ENCODE assay signal across 8 cellular contexts in the genomic region with DNA sequence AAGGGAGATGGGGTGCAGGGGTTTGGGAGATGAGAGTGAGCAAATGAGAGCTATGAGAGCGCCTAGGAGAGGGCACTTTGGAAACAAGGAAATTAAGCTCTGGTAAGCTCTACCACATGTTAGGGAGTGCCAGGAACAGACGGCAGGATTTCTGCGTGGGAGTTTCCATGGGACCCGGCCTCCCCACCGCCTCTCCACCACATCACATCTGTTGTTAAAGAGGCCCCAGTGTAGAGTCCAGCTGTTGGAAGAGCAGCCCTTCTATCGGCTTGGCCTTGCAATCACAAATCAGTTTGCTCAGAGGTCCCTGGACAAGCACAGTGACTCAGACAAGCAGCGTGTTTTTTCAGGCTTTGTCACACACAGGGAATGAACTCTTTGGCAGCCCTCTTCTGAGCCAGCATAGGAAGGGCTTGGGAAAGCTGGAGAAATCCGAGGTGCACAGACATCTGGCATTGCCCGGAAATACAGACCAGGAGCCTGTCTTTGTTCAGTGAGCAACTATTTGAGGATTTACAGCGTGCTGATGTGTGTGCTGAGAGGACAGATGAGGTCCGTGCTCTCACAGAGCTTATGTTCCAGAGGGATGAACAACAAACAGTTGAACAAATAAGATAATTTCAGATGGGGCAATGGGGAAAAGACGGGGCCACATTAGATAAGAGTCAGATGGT.
DNase-seq lines count a peak whose midpoint lies in the region; ATAC-seq and TF ChIP-seq lines count a peak whose summit lies in the region.

No MANE protein-coding gene starts in this region.

- H3K79me2 ChIP-seq in hepatocyte = no peaks in the 10 kb centered on the region
- no peaks in the 10 kb centered on the region for H3K79me2 ChIP-seq in smooth muscle cell (ENCODE audit: low read depth)

- H3K4me3 ChIP-seq in hepatocyte (no peak overlapping the region), smooth muscle cell (no peak overlapping the region)

- no peak for TF ChIP-seq CTCF in hepatocyte (IDR thresholded peaks at IDR 0.05; ENCODE audit: poor library complexity)
- no peak for TF ChIP-seq CTCF in smooth muscle cell (IDR thresholded peaks at IDR 0.05; ENCODE audit: borderline replicate concordance, insufficient read depth, poor library complexity, severe bottlenecking)

- ATAC-seq in HG02759 (IDR thresholded peaks at IDR 0.05; ENCODE audit: unreplicated experiment) (no peak), GM18858 (IDR thresholded peaks at IDR 0.05; ENCODE audit: unreplicated experiment) (no peak)

- H3K9me2 ChIP-seq in hepatocyte (replicated peaks; ENCODE audit: insufficient read depth) = no peaks in the 10 kb centered on the region

- no peaks in the 10 kb centered on the region for H4K20me1 ChIP-seq in hepatocyte (ENCODE audit: insufficient read depth, poor library complexity, severe bottlenecking)
- H4K20me1 ChIP-seq in smooth muscle cell (ENCODE audit: low read depth) = no peaks in the 10 kb centered on the region

- H3K9me3 ChIP-seq in hepatocyte (ENCODE audit: low read depth) = no peaks in the 10 kb centered on the region
- H3K9me3 ChIP-seq in smooth muscle cell (replicated peaks; ENCODE audit: low read depth) = no peaks in the 10 kb centered on the region

- peaks cover 34% of the 10 kb centered on the region for H3K4me1 ChIP-seq in hepatocyte (ENCODE audit: insufficient read depth)
- H3K4me1 ChIP-seq in smooth muscle cell (ENCODE audit: low read depth) = no peaks in the 10 kb centered on the region

- DNase-seq in H4 (ENCODE audit: low spot score) (peak; percentile 63), hepatocyte (ENCODE audit: low spot score) (peak; percentile 83), smooth muscle cell (lab: John Stamatoyannopoulos, UW; ENCODE audit: unreplicated experiment) (peak; percentile 25), medulla oblongata (ENCODE audit: extremely low spot score) (no peak)
- DNase-seq in activated CD4-positive, CD25-positive, alpha-beta regulatory T cell treated with anti-CD3 and anti-CD28 coated beads, Interleukin-2, amount 50 U/mL, for 72 hours = no peak

- peaks cover 17% of the 10 kb centered on the region for H3F3A ChIP-seq in smooth muscle cell (ENCODE audit: low read depth)

- no peaks in the 10 kb centered on the region for H3K27me3 ChIP-seq in hepatocyte
- no peaks in the 10 kb centered on the region for H3K27me3 ChIP-seq in smooth muscle cell (ENCODE audit: low read depth)

- H3K27ac ChIP-seq in angular gyrus (ENCODE audit: low read depth, low read length) (peak overlapping the region; percentile 65), hepatocyte (peak overlapping the region; percentile 88), smooth muscle cell (ENCODE audit: low read depth) (peak overlapping the region; percentile 91)

- H3K36me3 ChIP-seq in hepatocyte (replicated peaks; ENCODE audit: insufficient read depth, low read depth) (no peaks in the 10 kb centered on the region), smooth muscle cell (ENCODE audit: low read depth) (no peaks in the 10 kb centered on the region)

- H3K9ac ChIP-seq in smooth muscle cell (ENCODE audit: low read depth) = peak overlapping the region; percentile 64

- H3K4me2 ChIP-seq in hepatocyte (peak overlapping the region; percentile 21), smooth muscle cell (peak overlapping the region; percentile 47)

- 22% methylated on average over 12 of the region's 12 CpGs for WGBS in hepatocyte (ENCODE audit: low lambda C conversion rate, missing lambda C conversion rate)
- 12% methylated on average over 12 of the region's 12 CpGs for WGBS in smooth muscle cell (ENCODE audit: low lambda C conversion rate)

- no peak overlapping the region for H2AFZ ChIP-seq in hepatocyte
- no peak overlapping the region for H2AFZ ChIP-seq in smooth muscle cell (ENCODE audit: low read depth)

Comparison
In these comparisons a context has a peak if more than half of its experiments do, and no peak if none do; other contexts are left out.
1. DNase-seq: peak in H4 (single experiment), hepatocyte (single experiment) and smooth muscle cell (single experiment); none in activated CD4-positive, CD25-positive, alpha-beta regulatory T cell treated with anti-CD3 and anti-CD28 coated beads, Interleukin-2, amount 50 U/mL, for 72 hours (single experiment) and medulla oblongata (single experiment).
2. Peak in every context shown above with its lines, with median percentiles within 50 percentile points of each other: H3K27ac ChIP-seq.